19 cellular contexts compared by ENCODE assay signal in the genomic region with DNA sequence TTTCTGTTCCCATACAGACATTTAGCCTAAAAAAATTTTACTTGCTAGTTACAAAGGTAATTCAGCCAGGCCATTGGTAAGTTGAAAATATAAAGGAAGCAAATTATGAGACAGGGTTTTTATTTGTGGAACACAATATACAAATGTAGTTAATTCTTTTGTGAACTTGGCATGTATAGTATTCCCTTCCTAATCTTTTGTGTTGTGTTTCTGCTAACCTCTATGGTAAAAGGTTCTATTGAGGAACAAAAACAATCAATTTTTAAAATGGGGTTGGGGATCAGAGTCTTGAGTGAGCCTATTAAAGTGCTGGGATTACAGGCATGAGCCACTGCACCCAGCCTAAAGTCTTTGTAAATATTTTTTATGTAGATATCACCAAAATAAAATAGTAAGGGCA. TPM values are rescaled to one million over a fixed set of nuclear protein-coding genes. Genes with fewer than 3 reads are reported as not detected.
A peak's percentile ranks its signal among the peaks of the same experiment; 100 is the strongest.
DNase-seq lines count a peak whose midpoint lies in the region; ATAC-seq and TF ChIP-seq lines count a peak whose summit lies in the region.
"Had no signal": no experiment of that assay in that cellular context is flagged by ENCODE, and none has a peak within 500 bp of the region (broad histone marks: within the 10 kb centered on the region; RNA-seq: fewer than 3 reads in every experiment).

No MANE protein-coding gene starts in this region.

- peaks cover 39% of the 10 kb centered on the region for H3K36me3 Mint-ChIP-seq in stimulated activated memory B cell treated with anti-CD40 and anti-IgM and Interleukin-4, amounts not matched to agents 10 μg/mL and 1 μg/mL and 100 μg/mL, for 72 hours
- H3K36me3 Mint-ChIP-seq: CD4-positive, alpha-beta memory T cell had no signal

- H3K9me3 ChIP-seq in GM23248 (ENCODE audit: low read depth) (no peaks in the 10 kb centered on the region), Loucy (ENCODE audit: insufficient read depth, low read depth, low read length) (no peaks in the 10 kb centered on the region)

- H3K4me1 Mint-ChIP-seq in stimulated activated memory B cell treated with anti-CD40 and anti-IgM and Interleukin-4, amounts not matched to agents 10 μg/mL and 1 μg/mL and 100 μg/mL, for 72 hours = peaks cover 71% of the 10 kb centered on the region
- H3K4me1 Mint-ChIP-seq: CD4-positive, alpha-beta memory T cell had no signal

- H3K4me1 ChIP-seq in GM23248 (ENCODE audit: insufficient read depth) = peaks cover 14% of the 10 kb centered on the region
- H3K4me1 ChIP-seq in Loucy (ENCODE audit: insufficient read depth, low read length, poor library complexity, severe bottlenecking) = peaks cover 20% of the 10 kb centered on the region
- H3K4me1 ChIP-seq: BLaER1 had no signal

- H3K9ac ChIP-seq in GM23248 (no peak overlapping the region), Loucy (ENCODE audit: low read depth, low read length, poor library complexity, severe bottlenecking) (peak overlapping the region; percentile 25)
- H3K9ac ChIP-seq: BLaER1 had no signal

- H3K27ac ChIP-seq in GM23248 (0 out of 2 replicates have a peak overlapping the region, but pooled peaks have one; percentile 11), brain microvascular endothelial cell (peak overlapping the region; percentile 65)
- H3K27ac ChIP-seq: BLaER1, PC-9, RWPE1 had no signal

- H3K27me3 ChIP-seq in GM23248 (replicated peaks; ENCODE audit: insufficient read depth) (no peaks in the 10 kb centered on the region), Loucy (ENCODE audit: insufficient read depth, low read length, poor library complexity, severe bottlenecking) (no peaks in the 10 kb centered on the region), brain microvascular endothelial cell (replicated peaks) (no peaks in the 10 kb centered on the region)
- H3K27me3 ChIP-seq: BLaER1 had no signal

- H3K36me3 ChIP-seq in GM23248 (ENCODE audit: low read depth) (peaks cover 10% of the 10 kb centered on the region; the same call in 1 of the 2 replicates), Loucy (ENCODE audit: insufficient read depth, low read length) (no peaks in the 10 kb centered on the region), brain microvascular endothelial cell (replicated peaks) (no peaks in the 10 kb centered on the region)

- no peak overlapping the region for H3K4me2 ChIP-seq in GM23248 (ENCODE audit: unreplicated experiment)
- no peak overlapping the region for H3K4me2 ChIP-seq in Loucy (ENCODE audit: low read depth, low read length, poor library complexity, severe bottlenecking)
- H3K4me2 ChIP-seq: BLaER1, PC-9 had no signal

- peak overlapping the region; percentile 85 for H3K27ac Mint-ChIP-seq in stimulated activated memory B cell treated with anti-CD40 and anti-IgM and Interleukin-4, amounts not matched to agents 10 μg/mL and 1 μg/mL and 100 μg/mL, for 72 hours
- H3K27ac Mint-ChIP-seq: CD4-positive, alpha-beta memory T cell had no signal

- ATAC-seq in stimulated activated memory B cell treated with anti-CD40 and anti-IgM and Interleukin-4, amounts not matched to agents 10 μg/mL and 1 μg/mL and 100 μg/mL, for 72 hours = no peak

- H3K9me2 ChIP-seq in GM23248 (ENCODE audit: insufficient read depth) (no peaks in the 10 kb centered on the region), Loucy (replicated peaks; ENCODE audit: low read depth, low read length) (no peaks in the 10 kb centered on the region)

- in situ Hi-C loops in GM23248 (cut with MboI) = no loop called here
- in situ Hi-C loops in brain microvascular endothelial cell (cut with HindIII; ENCODE audit: low pct_ligation_motif_present, low sequenced_read_pairs) = no loop called here

- DNase-seq in GM23248 (no peak), brain microvascular endothelial cell (no peak), NCI-H82 treated with DMSO at 0.1 percent for 48 hours (lab: John Stamatoyannopoulos, UW; ENCODE audit: unreplicated experiment) (no peak), GM20000 (ENCODE audit: low spot score) (no peak)
- no peak for DNase-seq in activated CD4-positive, alpha-beta T cell treated with anti-CD3 and anti-CD28 coated beads for 1 hour
- DNase-seq: Calu3; CD4-positive, alpha-beta memory T cell; DMS53; HCEC 1CT; KBM-7; MV-4-11; NCI-H1694 treated with DMSO at 0.1 percent for 48 hours; NCI-H510A; NCI-H748 treated with DMSO at 0.1 percent for 48 hours; PC-9 had no signal

- H2AFZ ChIP-seq in GM23248 (no peak overlapping the region), Loucy (ENCODE audit: low read length) (no peak overlapping the region)
- H2AFZ ChIP-seq: PC-9 had no signal

- TF ChIP-seq CTCF in Loucy (conservative IDR thresholded peaks at IDR 0.05; ENCODE audit: low read length) (no peak), brain microvascular endothelial cell (IDR thresholded peaks at IDR 0.05; ENCODE audit: low read depth, low read length, missing control alignments) (no peak), GM20000 (IDR thresholded peaks at IDR 0.05; ENCODE audit: extremely low read depth, missing control alignments) (no peak)

- H3K79me2 ChIP-seq in GM23248 (ENCODE audit: insufficient read depth) (peaks cover 100% of the 10 kb centered on the region), Loucy (ENCODE audit: insufficient read depth, low read length) (peaks cover 14% of the 10 kb centered on the region; the same call in 1 of the 2 replicates)

- H3K4me3 Mint-ChIP-seq in stimulated activated memory B cell treated with anti-CD40 and anti-IgM and Interleukin-4, amounts not matched to agents 10 μg/mL and 1 μg/mL and 100 μg/mL, for 72 hours = no peak overlapping the region
- H3K4me3 Mint-ChIP-seq: CD4-positive, alpha-beta memory T cell had no signal

- no peak overlapping the region for H3K4me3 ChIP-seq in GM23248
- no peak overlapping the region for H3K4me3 ChIP-seq in Loucy (ENCODE audit: low read length, poor library complexity, severe bottlenecking)
- H3K4me3 ChIP-seq in brain microvascular endothelial cell (ENCODE audit: low read depth, low read length) = no peak overlapping the region
- H3K4me3 ChIP-seq: BLaER1, PC-9 had no signal

- H3K27me3 Mint-ChIP-seq in stimulated activated memory B cell treated with anti-CD40 and anti-IgM and Interleukin-4, amounts not matched to agents 10 μg/mL and 1 μg/mL and 100 μg/mL, for 72 hours = no peaks in the 10 kb centered on the region
- H3K27me3 Mint-ChIP-seq: CD4-positive, alpha-beta memory T cell had no signal

- H3F3A ChIP-seq in GM23248 (ENCODE audit: insufficient read depth) (0 out of 2 replicates have a peak, but pooled peaks cover 5% of the 10 kb centered on the region), Loucy (ENCODE audit: low read depth) (no peaks in the 10 kb centered on the region)

- H3K9me3 Mint-ChIP-seq in stimulated activated memory B cell treated with anti-CD40 and anti-IgM and Interleukin-4, amounts not matched to agents 10 μg/mL and 1 μg/mL and 100 μg/mL, for 72 hours = no peaks in the 10 kb centered on the region

- peaks cover 9% of the 10 kb centered on the region; the same call in 1 of the 2 replicates for H4K20me1 ChIP-seq in GM23248 (ENCODE audit: insufficient read depth)
- no peaks in the 10 kb centered on the region for H4K20me1 ChIP-seq in Loucy (ENCODE audit: insufficient read depth, low read length, poor library complexity, severe bottlenecking)
- H4K20me1 ChIP-seq: BLaER1 had no signal

RNA-seq across cellular contexts. Expression of a gene that starts 14.1 kb away (rescaled TPM):
- 41.6 and 46.4 TPM in 2 replicates for total RNA-seq in GM23248 (2014; rRNA removed; shearing (Covaris generic))
- polyA plus RNA-seq in GM23248 (2016; fragmentation: Nextera tagmentation; extraction: Ambion mirVana) = 70.8 and 73.3 TPM in 2 replicates
